13 cellular contexts compared by ENCODE assay signal in genomic region chr3:31105438-31106077, GRCh38.
A peak's percentile ranks its signal among the peaks of the same experiment; 100 is the strongest.
DNase-seq lines count a peak whose midpoint lies in the region; FAIRE-seq and TF ChIP-seq lines count a peak whose summit lies in the region.
"Had no signal": no experiment of that assay in that cellular context is flagged by ENCODE, and none has a peak within 500 bp of the region (broad histone marks: within the 10 kb centered on the region; RNA-seq: fewer than 3 reads in every experiment).

No MANE protein-coding gene starts in this region.

- no peaks in the 10 kb centered on the region for H3K27me3 Mint-ChIP-seq in astrocyte (ENCODE audit: low read depth, unreplicated experiment)

- no peak overlapping the region for H3K9ac ChIP-seq in astrocyte (ENCODE audit: low read length)

- no peaks in the 10 kb centered on the region for H3K36me3 Mint-ChIP-seq in astrocyte (ENCODE audit: low read depth, unreplicated experiment)

- no peaks in the 10 kb centered on the region for H3K9me3 Mint-ChIP-seq in astrocyte (ENCODE audit: unreplicated experiment)
- H3K9me3 Mint-ChIP-seq: activated naive CD4-positive, alpha-beta T cell treated with anti-CD3 and anti-CD28 coated beads for 36 hours had no signal

- no peaks in the 10 kb centered on the region for H3K36me3 ChIP-seq in astrocyte (ENCODE audit: insufficient read depth, low read length)
- H3K36me3 ChIP-seq: ovary had no signal

- peaks cover 16% of the 10 kb centered on the region for H3K4me1 ChIP-seq in astrocyte (ENCODE audit: insufficient read depth, low read length)

- in situ Hi-C loops in KBM-7 (cut with MboI; ENCODE audit: low pct_unique_long_range_greater_than_20kb, low sequenced_read_pairs), result no loop called here
- in situ Hi-C loops in GM13977 (cut with MboI; ENCODE audit: low pct_unique_long_range_greater_than_20kb, low sequenced_read_pairs, unreplicated experiment), result no loop called here

- no peak overlapping the region for H3K27ac Mint-ChIP-seq in astrocyte (ENCODE audit: unreplicated experiment)
- H3K27ac Mint-ChIP-seq: activated naive CD4-positive, alpha-beta T cell treated with anti-CD3 and anti-CD28 coated beads for 36 hours had no signal

- peak; percentile 99 for FAIRE-seq in astrocyte (lab: Jason Lieb, UNC)

- no peaks in the 10 kb centered on the region for H3K27me3 ChIP-seq in astrocyte (ENCODE audit: insufficient read depth, low read length)
- H3K27me3 ChIP-seq: hepatocyte, ovary had no signal

- H3K4me2 ChIP-seq in astrocyte (ENCODE audit: low read length), result peak overlapping the region; percentile 52
- H3K4me2 ChIP-seq: hepatocyte had no signal

- DNase-seq in Daoy (ENCODE audit: low read depth) (peak; percentile 51), KBM-7 (peak; percentile 40), astrocyte (ENCODE audit: low read depth) (peak; percentile 99), non-pigmented ciliary epithelial cell (ENCODE audit: low read depth) (peak; percentile 90), GM20000 (ENCODE audit: low spot score) (no peak), NOMO-1 (lab: John Stamatoyannopoulos, UW; ENCODE audit: unreplicated experiment in 2 of 2) (no peak), GM13977 (ENCODE audit: low spot score) (no peak), GM10266 (ENCODE audit: extremely low spot score) (no peak)
- DNase-seq: activated naive CD4-positive, alpha-beta T cell treated with anti-CD3 and anti-CD28 coated beads for 36 hours; KG1; ovary; SHP77 treated with DMSO at 0.1 percent for 48 hours had no signal

- TF ChIP-seq CTCF in astrocyte (IDR thresholded peaks at IDR 0.05; ENCODE audit: insufficient read depth, low read depth, low read length) (no peak), GM20000 (IDR thresholded peaks at IDR 0.05; ENCODE audit: extremely low read depth, missing control alignments) (no peak), GM13977 (IDR thresholded peaks at IDR 0.05; ENCODE audit: extremely low read depth, insufficient read depth, missing control alignments) (no peak), GM10266 (IDR thresholded peaks at IDR 0.05; ENCODE audit: control insufficient read depth, insufficient read depth, low read depth, missing control alignments) (no peak)

- no peaks in the 10 kb centered on the region for H4K20me1 ChIP-seq in astrocyte (ENCODE audit: insufficient read depth, low read length)

- H3K4me3 ChIP-seq in astrocyte (ENCODE audit: insufficient read depth, low read depth, low read length), result no peak overlapping the region
- H3K4me3 ChIP-seq: hepatocyte, ovary had no signal

- H2AFZ ChIP-seq in astrocyte (ENCODE audit: low read depth, low read length), result no peak overlapping the region
- H2AFZ ChIP-seq: hepatocyte had no signal

- H3K9me3 ChIP-seq in astrocyte (ENCODE audit: insufficient read depth, low read depth, low read length), result no peaks in the 10 kb centered on the region
- H3K9me3 ChIP-seq: ovary had no signal

- H3K4me3 Mint-ChIP-seq in astrocyte (ENCODE audit: unreplicated experiment), result no peak overlapping the region
- H3K4me3 Mint-ChIP-seq: activated naive CD4-positive, alpha-beta T cell treated with anti-CD3 and anti-CD28 coated beads for 36 hours had no signal

- peak overlapping the region; percentile 54 for H3K27ac ChIP-seq in astrocyte (ENCODE audit: low read depth, low read length)
- H3K27ac ChIP-seq: hepatocyte, ovary had no signal

- H3K79me2 ChIP-seq in astrocyte (ENCODE audit: insufficient read depth, low read length), result no peaks in the 10 kb centered on the region
- H3K79me2 ChIP-seq: hepatocyte had no signal

- H3K4me1 Mint-ChIP-seq in astrocyte (ENCODE audit: low read depth, unreplicated experiment), result peaks cover 17% of the 10 kb centered on the region

Comparison
In these comparisons a context has a peak if more than half of its experiments do, and no peak if none do; other contexts are left out.
1. DNase-seq: peak in Daoy (single experiment), KBM-7 (single experiment), astrocyte (single experiment) and non-pigmented ciliary epithelial cell (single experiment); none in GM20000 (single experiment), NOMO-1 (0 of 2), GM13977 (single experiment) and GM10266 (single experiment).